8 cellular contexts compared by ENCODE assay signal in the genomic region with DNA sequence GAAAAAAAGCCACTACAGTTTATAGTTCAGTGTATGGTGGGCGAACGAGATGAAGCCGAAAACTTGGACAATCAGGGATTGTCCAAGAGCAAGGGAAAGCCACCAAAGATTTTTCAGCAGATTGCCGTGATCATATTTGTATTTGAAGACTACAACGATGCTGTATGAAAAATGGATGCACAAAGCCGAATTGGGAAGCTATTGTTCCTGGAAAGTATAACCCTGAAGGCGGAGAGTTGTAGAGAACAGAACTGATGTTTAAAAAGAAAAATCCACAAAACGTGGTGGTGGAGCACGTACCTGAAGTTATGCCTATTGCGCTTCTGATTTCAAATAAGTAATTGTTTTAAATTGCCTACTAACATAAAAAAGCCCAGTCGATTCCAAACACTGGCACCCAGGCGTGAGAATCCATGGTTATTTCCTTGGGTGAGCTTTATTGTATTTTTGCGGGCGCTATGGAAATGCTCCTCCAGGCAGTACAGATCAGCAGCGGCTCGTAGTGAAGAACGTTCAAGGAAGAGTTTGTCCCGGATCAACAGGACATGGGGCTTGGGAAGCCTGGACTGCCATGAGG. TPM values are rescaled to one million over a fixed set of nuclear protein-coding genes. Genes with fewer than 3 reads are reported as not detected.
DNase-seq lines count a peak whose midpoint lies in the region; ATAC-seq, FAIRE-seq and TF ChIP-seq lines count a peak whose summit lies in the region.

No MANE protein-coding gene starts in this region.

- DNase-seq in A549 (ENCODE audit: low read depth in 1 of 2, low spot score in 1 of 2) (no peak), HAP-1 (ENCODE audit: low spot score in 2 of 2) (no peak), ascending aorta (ENCODE audit: low spot score in 2 of 2) (no peak), lower leg skin (ENCODE audit: low spot score in 2 of 2) (no peak), NCI-H1930 (lab: John Stamatoyannopoulos, UW) (no peak), COLO668 (lab: John Stamatoyannopoulos, UW; ENCODE audit: unreplicated experiment) (no peak), GM19240 (ENCODE audit: insufficient read length, low spot score) (no peak)

- no peaks in the 10 kb centered on the region for H3K9me3 ChIP-seq in A549
- no peaks in the 10 kb centered on the region for H3K9me3 ChIP-seq in HAP-1
- H3K9me3 ChIP-seq in ascending aorta = no peaks in the 10 kb centered on the region

- intact Hi-C loops in ascending aorta (cut with DNase I) (loop anchor here (2.0 to 10.0 kb wide), 8 partner anchors 97 to 1489 kb away; partner anchors contain the start of genes ADAMTS12, AMACR, DNAJC21 and MTMR12), lower leg skin (cut with DNase I; ENCODE audit: low total_unique reads) (loop anchor here (10.0 kb wide), 1 partner anchor 495 kb away; the partner anchor contains the start of gene RXFP3)

- peak overlapping the region; percentile 90 for H3K4me2 ChIP-seq in A549

- in situ Hi-C loops in HAP-1 (cut with MboI; ENCODE audit: low sequenced_read_pairs) = loop anchor here (10.0 kb wide), 1 partner anchor 495 kb away; the partner anchor contains the start of gene RXFP3

- H3K4me3 ChIP-seq in A549 (peak overlapping the region; percentile 76), HAP-1 (peak overlapping the region; percentile 96), ascending aorta (peak overlapping the region; percentile 69 to 78), lower leg skin (ENCODE audit: low read depth, poor library complexity, severe bottlenecking) (peak overlapping the region; percentile 41)

- H3K4me1 ChIP-seq in A549 = peaks cover 25% of the 10 kb centered on the region
- peaks cover 23% of the 10 kb centered on the region for H3K4me1 ChIP-seq in HAP-1
- H3K4me1 ChIP-seq in ascending aorta = peaks cover 7 to 11% of the 10 kb centered on the region in 2 donors

- POLR2A ChIA-PET in A549 (lab: Yijun Ruan, JAX) = interaction anchor here (0.6 to 1.7 kb wide), 6 partner anchors 13 to 454 kb away, joined by 3 to 4 read pairs (median 3); no protein-coding TSS in a partner anchor

- H3K27ac ChIP-seq in A549 (peak overlapping the region; percentile 90 to 92), ascending aorta (peak overlapping the region; percentile 91 to 93)

- FAIRE-seq in A549 (lab: Jason Lieb, UNC) = no peak

- ATAC-seq in A549 = peak in 1 of 2 experiments; percentile 62; a peak in 2 of 6 replicates
- ATAC-seq in HG03520 (IDR thresholded peaks at IDR 0.05; ENCODE audit: unreplicated experiment) = no peak

- H3K27me3 ChIP-seq in HAP-1 (ENCODE audit: low read depth) (0 out of 2 replicates have a peak, but pooled peaks cover 3% of the 10 kb centered on the region), ascending aorta (no peaks in the 10 kb centered on the region)

- H3K36me3 ChIP-seq in HAP-1 (replicated peaks) (peaks cover 21% of the 10 kb centered on the region), ascending aorta (peaks cover under 1 to 4% of the 10 kb centered on the region in 2 donors)

- no peak for TF ChIP-seq EP300 in A549 (IDR thresholded peaks at IDR 0.05)

- no peak for TF ChIP-seq RAD21 in A549 (conservative IDR thresholded peaks at IDR 0.05 in 1 of 2, IDR thresholded peaks at IDR 0.05 in 1 of 2)

- TF ChIP-seq CTCF in A549 (IDR thresholded peaks at IDR 0.05) = no peak
- no peak for TF ChIP-seq CTCF in ascending aorta (IDR thresholded peaks at IDR 0.05)
- TF ChIP-seq CTCF in lower leg skin (IDR thresholded peaks at IDR 0.05) = no peak

- CTCF ChIA-PET in A549 (lab: Yijun Ruan, JAX) = interaction anchor here (0.9 to 3.0 kb wide), 3 partner anchors 17 to 530 kb away, joined by 4 to 12 read pairs (median 9); no protein-coding TSS in a partner anchor

- no peak for TF ChIP-seq POLR2A in A549 (IDR thresholded peaks at IDR 0.05; ENCODE audit: low read length)
- no peak for TF ChIP-seq POLR2A in lower leg skin (IDR thresholded peaks at IDR 0.05)

- 2% methylated on average over 18 of the region's 18 CpGs for WGBS in A549 (ENCODE audit: missing lambda C conversion rate)
- WGBS in lower leg skin, 2 donors = 0 to 4% methylated on average over 18 of the region's 18 CpGs

TF ChIP-seq in A549, 52 proteins besides CTCF, POLR2A, EP300 and RAD21:
- TF ChIP-seq KDM1A (IDR thresholded peaks at IDR 0.05; ENCODE audit: low read depth) (no peak), HMGXB4 (CRISPR knock-in tag; IDR thresholded peaks at IDR 0.05; ENCODE audit: borderline replicate concordance) (0 out of 2 replicates have a peak, but pooled peaks have one; percentile 17)

RNA-seq across cellular contexts. Expression of gene TARS1, which starts 0.8 kb away (rescaled TPM):
- polyA plus RNA-seq in A549 (2011; rRNA removed) (247 and 398 TPM in 2 replicates), A549 (2017; fragmentation: RNase III; extraction: RNeasy Plus Mini Kit Qiagen cat#74134 plus additional on column Dnase treatment) (287 to 324 TPM (median 293 TPM) in 3 replicates)
- polyA plus RNA-seq in A549 (2012; cell fraction: cytosol; rRNA removed) = 69.3 and 74.2 TPM in 2 replicates
- 42.7 and 63.1 TPM in 2 replicates for polyA plus RNA-seq in A549 (2012; cell fraction: nucleus; rRNA removed)
- 107 and 116 TPM in 2 replicates for polyA minus RNA-seq in A549 (2011; rRNA and poly(A)+ RNA removed)
- total RNA-seq in ascending aorta (60.5 TPM), lower leg skin (10 to 100 TPM; 29.3 to 40.4 (median 38.9) TPM)

Comparison
In these comparisons a context has a peak if more than half of its experiments do, and no peak if none do; other contexts are left out.
1. H3K4me3 ChIP-seq: peak in every context shown above with its lines; median percentile 96 in HAP-1; 76 in A549; 74 in ascending aorta; 41 in lower leg skin.